In the genomic region with DNA sequence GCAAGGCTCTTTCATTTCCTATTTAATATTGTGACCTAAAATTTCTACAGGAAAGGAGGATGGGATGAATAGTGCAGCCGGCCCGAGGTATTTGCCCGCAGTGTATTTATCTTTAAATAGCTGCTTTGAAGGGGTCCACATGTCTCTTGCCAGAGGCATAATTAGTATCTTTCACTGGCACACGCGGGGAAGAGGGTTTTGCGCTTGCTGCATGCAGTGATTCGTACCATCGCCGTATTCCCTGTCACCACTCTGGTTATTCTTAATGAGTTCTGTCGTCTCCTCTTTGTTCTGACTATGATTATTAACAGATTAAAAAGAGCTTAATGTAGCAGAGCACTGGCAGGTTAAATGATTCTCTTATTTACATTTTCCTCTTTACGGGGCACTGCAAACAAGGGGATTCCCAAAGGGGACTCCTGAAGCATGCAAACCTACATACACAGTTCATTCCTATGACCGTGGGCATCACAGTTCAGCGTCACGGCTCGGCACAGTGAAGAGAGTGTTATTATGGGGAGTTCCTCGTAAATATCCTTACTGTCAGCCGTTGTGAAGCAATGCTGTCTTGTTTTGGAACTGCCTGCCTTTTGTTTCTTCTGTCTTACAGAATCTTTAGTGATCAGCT, we compare ENCODE assay signal across 14 cellular contexts.
DNase-seq lines count a peak whose midpoint lies in the region; ATAC-seq, FAIRE-seq and TF ChIP-seq lines count a peak whose summit lies in the region.
"Had no signal": no experiment of that assay in that cellular context is flagged by ENCODE, and none has a peak within 500 bp of the region (broad histone marks: within the 10 kb centered on the region; RNA-seq: fewer than 3 reads in every experiment).

No MANE protein-coding gene starts in this region.

- H3K36me3 Mint-ChIP-seq in natural killer cell treated with Interleukin-12 subunit alpha and Interleukin-12 subunit beta and Interleukin-15 and Interleukin-18, amount 100 ng/mL, for 72 hours, result no peaks in the 10 kb centered on the region

- 42% methylated on average over 17 of the region's 17 CpGs for WGBS in hepatocyte (ENCODE audit: low lambda C conversion rate, missing lambda C conversion rate)

- H3K4me1 Mint-ChIP-seq in natural killer cell treated with Interleukin-12 subunit alpha and Interleukin-12 subunit beta and Interleukin-15 and Interleukin-18, amount 100 ng/mL, for 72 hours (ENCODE audit: low read depth in 2 of 2), result peaks cover 55 to 59% of the 10 kb centered on the region in 2 donors

- H3K9me3 Mint-ChIP-seq in natural killer cell treated with Interleukin-12 subunit alpha and Interleukin-12 subunit beta and Interleukin-15 and Interleukin-18, amount 100 ng/mL, for 72 hours, result no peaks in the 10 kb centered on the region
- H3K9me3 Mint-ChIP-seq: activated naive CD4-positive, alpha-beta T cell treated with anti-CD3 and anti-CD28 coated beads, Interleukin-2, amount 50 U/mL, for 72 hours had no signal

- ATAC-seq in GM21529 (IDR thresholded peaks at IDR 0.05; ENCODE audit: unreplicated experiment), result peak; percentile 75
- ATAC-seq in natural killer cell treated with Interleukin-12 subunit alpha and Interleukin-12 subunit beta and Interleukin-15 and Interleukin-18, amount 100 ng/mL, for 72 hours, result no peak
- ATAC-seq: activated CD8-positive, alpha-beta T cell treated with anti-CD3 and anti-CD28 coated beads, Interleukin-2, amount 10 ng/mL, durations not matched to agents 7 days and 5 days; activated naive CD4-positive, alpha-beta T cell treated with anti-CD3 and anti-CD28 coated beads, Interleukin-2, amount 50 U/mL, for 72 hours had no signal

- TF ChIP-seq POLR2A in GM12892 (IDR thresholded peaks at IDR 0.05; ENCODE audit: low read depth, low read length), result no peak

- no peak overlapping the region for H2AFZ ChIP-seq in hepatocyte

- no peaks in the 10 kb centered on the region for H3K36me3 ChIP-seq in hepatocyte (replicated peaks; ENCODE audit: insufficient read depth, low read depth)

- no peaks in the 10 kb centered on the region for H4K20me1 ChIP-seq in hepatocyte (ENCODE audit: insufficient read depth, poor library complexity, severe bottlenecking)

- H3K79me2 ChIP-seq in hepatocyte, result peaks cover 5% of the 10 kb centered on the region

- H3K4me3 Mint-ChIP-seq in natural killer cell treated with Interleukin-12 subunit alpha and Interleukin-12 subunit beta and Interleukin-15 and Interleukin-18, amount 100 ng/mL, for 72 hours, result no peak overlapping the region
- H3K4me3 Mint-ChIP-seq: activated CD8-positive, alpha-beta T cell treated with anti-CD3 and anti-CD28 coated beads, Interleukin-2, amount 10 ng/mL, durations not matched to agents 7 days and 5 days had no signal

- no peak overlapping the region for H3K27ac Mint-ChIP-seq in natural killer cell treated with Interleukin-12 subunit alpha and Interleukin-12 subunit beta and Interleukin-15 and Interleukin-18, amount 100 ng/mL, for 72 hours

- no peaks in the 10 kb centered on the region for H3K9me2 ChIP-seq in hepatocyte (replicated peaks; ENCODE audit: insufficient read depth)

- FAIRE-seq in GM12892 (lab: Jason Lieb, UNC), result peak; percentile 77
- FAIRE-seq: colon, H54 had no signal

- H3K27me3 Mint-ChIP-seq in natural killer cell treated with Interleukin-12 subunit alpha and Interleukin-12 subunit beta and Interleukin-15 and Interleukin-18, amount 100 ng/mL, for 72 hours, result no peaks in the 10 kb centered on the region

- no peak overlapping the region for H3K4me3 ChIP-seq in hepatocyte

- no peak overlapping the region for H3K27ac ChIP-seq in hepatocyte
- H3K27ac ChIP-seq: neutrophil had no signal

- H3K4me2 ChIP-seq in hepatocyte, result peak overlapping the region; percentile 61

- no peaks in the 10 kb centered on the region for H3K27me3 ChIP-seq in hepatocyte
- H3K27me3 ChIP-seq: neutrophil had no signal

- peaks cover 17% of the 10 kb centered on the region for H3K4me1 ChIP-seq in hepatocyte (ENCODE audit: insufficient read depth)

- H3K9me3 ChIP-seq in hepatocyte (ENCODE audit: low read depth), result no peaks in the 10 kb centered on the region
- H3K9me3 ChIP-seq: neutrophil had no signal

- DNase-seq in GM12892 (ENCODE audit: insufficient read length) (no peak), NAMALWA (ENCODE audit: low spot score) (peak; percentile 30), hepatocyte (ENCODE audit: low spot score) (no peak), medulla oblongata (ENCODE audit: extremely low spot score) (no peak), C1 segment of cervical spinal cord (lab: John Stamatoyannopoulos, UW) (no peak), GM03348 (ENCODE audit: low spot score) (no peak)
- DNase-seq in natural killer cell treated with Interleukin-12 subunit alpha and Interleukin-12 subunit beta and Interleukin-15 and Interleukin-18, amount 100 ng/mL, for 72 hours (ENCODE audit: low spot score), result no peak
- DNase-seq: activated CD8-positive, alpha-beta T cell treated with anti-CD3 and anti-CD28 coated beads, Interleukin-2, amount 10 ng/mL, durations not matched to agents 7 days and 5 days; islet precursor cell had no signal

- no peak for TF ChIP-seq CTCF in hepatocyte (IDR thresholded peaks at IDR 0.05; ENCODE audit: poor library complexity)
